In the genomic region with DNA sequence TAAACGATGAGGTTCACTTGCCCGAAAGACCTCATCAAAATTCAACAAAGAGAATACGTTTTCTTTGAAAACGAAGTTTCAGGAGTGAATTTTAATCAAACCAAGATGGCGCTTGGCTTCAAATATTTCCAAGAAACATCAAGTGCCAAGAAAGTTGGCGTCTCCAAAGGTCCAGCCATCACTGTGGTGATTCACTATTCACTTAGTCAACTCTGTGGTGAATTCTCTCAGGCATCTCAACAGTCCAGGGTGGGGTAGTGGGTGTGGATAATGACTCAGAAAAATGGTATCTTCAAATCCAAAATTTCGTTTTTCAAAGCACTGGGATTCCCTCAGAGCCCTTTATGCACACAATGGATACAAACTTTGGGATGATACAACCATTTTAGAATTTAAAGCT, we compare ENCODE assay signal across 13 cellular contexts.
A peak's percentile ranks its signal among the peaks of the same experiment; 100 is the strongest.
DNase-seq lines count a peak whose midpoint lies in the region; ATAC-seq, FAIRE-seq and TF ChIP-seq lines count a peak whose summit lies in the region.
"Had no signal": no experiment of that assay in that cellular context is flagged by ENCODE, and none has a peak within 500 bp of the region (broad histone marks: within the 10 kb centered on the region; RNA-seq: fewer than 3 reads in every experiment).

No MANE protein-coding gene starts in this region.

- H3K9me3 ChIP-seq in RWPE2 (ENCODE audit: severe bottlenecking) = no peaks in the 10 kb centered on the region
- H3K9me3 ChIP-seq: colonic mucosa, heart left ventricle, prostate gland had no signal

- no peak for TF ChIP-seq CTCF in RWPE2 (IDR thresholded peaks at IDR 0.05; ENCODE audit: poor library complexity, severe bottlenecking)
- no peak for TF ChIP-seq CTCF in GM10266 (IDR thresholded peaks at IDR 0.05; ENCODE audit: control insufficient read depth, insufficient read depth, low read depth, missing control alignments)

- intact Hi-C loops in sciatic nerve (cut with DNase I) = no loop called here

- no peak overlapping the region for H3K4me3 ChIP-seq in RWPE2 (ENCODE audit: severe bottlenecking)
- H3K4me3 ChIP-seq: colonic mucosa, heart left ventricle, prostate gland had no signal

- no peak for TF ChIP-seq POLR2A in GM18505 (IDR thresholded peaks at IDR 0.05; ENCODE audit: borderline replicate concordance, extremely low read depth, insufficient read depth, insufficient read length)
- no peak for TF ChIP-seq POLR2A in GM12892 (IDR thresholded peaks at IDR 0.05; ENCODE audit: low read depth, low read length)

- peak; percentile 98 for ATAC-seq in RWPE2 (ENCODE audit: low read depth)
- ATAC-seq in esophagus mucosa = peak; percentile 90
- peak; percentile 82 for ATAC-seq in sciatic nerve
- ATAC-seq in GM18505 (IDR thresholded peaks at IDR 0.05; ENCODE audit: unreplicated experiment) = no peak

- DNase-seq in GM04503 (ENCODE audit: low read depth) = peak; percentile 82
- no peak for DNase-seq in RWPE2 (ENCODE audit: low spot score)
- DNase-seq in sciatic nerve (ENCODE audit: low spot score) = no peak
- no peak for DNase-seq in GM10266 (ENCODE audit: extremely low spot score)
- DNase-seq in GM12892 (ENCODE audit: insufficient read length) = no peak
- no peak for DNase-seq in NCI-H1105 treated with DMSO at 0.1 percent for 48 hours (lab: John Stamatoyannopoulos, UW)
- DNase-seq: activated CD4-positive, alpha-beta T cell treated with anti-CD3 and anti-CD28 coated beads, Interleukin-2, amount 10 ng/mL, durations not matched to agents 7 days and 5 days; activated effector memory CD4-positive, alpha-beta T cell treated with Interleukin-2 at 50 U/mL for 16 hours; colonic mucosa; heart left ventricle had no signal

- no peak for FAIRE-seq in GM12892 (lab: Jason Lieb, UNC)

- no peaks in the 10 kb centered on the region for H3K27me3 ChIP-seq in RWPE2 (ENCODE audit: insufficient read depth, poor library complexity, severe bottlenecking)
- H3K27me3 ChIP-seq: colonic mucosa, heart left ventricle had no signal

- H3K4me1 ChIP-seq in RWPE2 (ENCODE audit: insufficient read depth, poor library complexity, severe bottlenecking) = peaks cover 11% of the 10 kb centered on the region
- H3K4me1 ChIP-seq: colonic mucosa, heart left ventricle, prostate gland had no signal

- 0 out of 2 replicates have a peak, but pooled peaks cover 5% of the 10 kb centered on the region for H3K36me3 ChIP-seq in RWPE2 (ENCODE audit: low read depth)
- H3K36me3 ChIP-seq: colonic mucosa, prostate gland had no signal

- peak overlapping the region; percentile 37 for H3K27ac ChIP-seq in RWPE2 (ENCODE audit: poor library complexity, severe bottlenecking)
- H3K27ac ChIP-seq: colonic mucosa, prostate gland had no signal
